1 cellular context compared by ENCODE assay signal in the genomic region with DNA sequence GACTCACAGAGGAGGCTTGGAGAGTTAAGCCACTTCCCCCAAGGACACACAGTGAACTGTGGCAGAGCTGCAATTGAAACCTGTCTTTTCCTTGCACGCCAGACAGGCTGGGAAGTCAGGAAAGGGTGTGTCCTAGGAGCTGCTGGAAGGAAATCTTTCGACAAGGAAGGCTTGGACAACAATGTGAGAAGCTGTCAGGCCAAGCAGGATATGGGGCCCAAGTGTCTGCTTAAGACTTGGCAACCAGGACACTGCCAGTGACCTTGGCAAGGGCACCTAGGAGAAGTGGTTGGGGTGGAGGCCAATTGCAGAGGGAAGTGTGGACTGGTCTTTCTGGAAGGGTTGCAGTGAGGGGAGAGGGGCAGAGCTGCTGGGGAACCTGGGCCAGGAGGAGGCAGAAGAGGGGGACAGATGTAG.
TF ChIP-seq lines count a peak whose summit lies in the region.

No MANE protein-coding gene starts in this region.

TF ChIP-seq in H1, 55 proteins besides CTCF, POLR2A, EP300 and RAD21:
- TF ChIP-seq MAFK (IDR thresholded peaks at IDR 0.05; ENCODE audit: low read depth, low read length) (no peak), HDAC6 (IDR thresholded peaks at IDR 0.05; ENCODE audit: low read depth, low read length) (no peak), CTBP2 (IDR thresholded peaks at IDR 0.05; ENCODE audit: borderline replicate concordance, insufficient read depth, insufficient read length, low read length) (no peak), ASH2L (IDR thresholded peaks at IDR 0.05; ENCODE audit: low read length) (no peak), SAP30 (IDR thresholded peaks at IDR 0.05; ENCODE audit: insufficient read depth, insufficient replicate concordance, low read length) (no peak), NRF1 (IDR thresholded peaks at IDR 0.05; ENCODE audit: low read depth, low read length) (no peak), SIX5 (IDR thresholded peaks at IDR 0.05; ENCODE audit: low read depth, low read length) (no peak), SP4 (IDR thresholded peaks at IDR 0.05; ENCODE audit: low read length) (no peak), SUZ12 (IDR thresholded peaks at IDR 0.05; ENCODE audit: low read length) (no peak), EGR1 (IDR thresholded peaks at IDR 0.05; ENCODE audit: borderline replicate concordance, low read depth, low read length) (no peak), POLR2AphosphoS5 (IDR thresholded peaks at IDR 0.05; ENCODE audit: low read depth, low read length) (no peak), TEAD4 (IDR thresholded peaks at IDR 0.05; ENCODE audit: low read depth, low read length) (no peak), BACH1 (IDR thresholded peaks at IDR 0.05; ENCODE audit: low read length) (no peak), RBBP5 (IDR thresholded peaks at IDR 0.05; ENCODE audit: borderline replicate concordance, low read depth, low read length) (no peak)
- TF ChIP-seq, protein P1, sequence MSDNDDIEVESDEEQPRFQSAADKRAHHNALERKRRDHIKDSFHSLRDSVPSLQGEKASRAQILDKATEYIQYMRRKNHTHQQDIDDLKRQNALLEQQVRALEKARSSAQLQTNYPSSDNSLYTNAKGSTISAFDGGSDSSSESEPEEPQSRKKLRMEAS (IDR thresholded peaks at IDR 0.05): no peak
- TF ChIP-seq, protein P2, sequence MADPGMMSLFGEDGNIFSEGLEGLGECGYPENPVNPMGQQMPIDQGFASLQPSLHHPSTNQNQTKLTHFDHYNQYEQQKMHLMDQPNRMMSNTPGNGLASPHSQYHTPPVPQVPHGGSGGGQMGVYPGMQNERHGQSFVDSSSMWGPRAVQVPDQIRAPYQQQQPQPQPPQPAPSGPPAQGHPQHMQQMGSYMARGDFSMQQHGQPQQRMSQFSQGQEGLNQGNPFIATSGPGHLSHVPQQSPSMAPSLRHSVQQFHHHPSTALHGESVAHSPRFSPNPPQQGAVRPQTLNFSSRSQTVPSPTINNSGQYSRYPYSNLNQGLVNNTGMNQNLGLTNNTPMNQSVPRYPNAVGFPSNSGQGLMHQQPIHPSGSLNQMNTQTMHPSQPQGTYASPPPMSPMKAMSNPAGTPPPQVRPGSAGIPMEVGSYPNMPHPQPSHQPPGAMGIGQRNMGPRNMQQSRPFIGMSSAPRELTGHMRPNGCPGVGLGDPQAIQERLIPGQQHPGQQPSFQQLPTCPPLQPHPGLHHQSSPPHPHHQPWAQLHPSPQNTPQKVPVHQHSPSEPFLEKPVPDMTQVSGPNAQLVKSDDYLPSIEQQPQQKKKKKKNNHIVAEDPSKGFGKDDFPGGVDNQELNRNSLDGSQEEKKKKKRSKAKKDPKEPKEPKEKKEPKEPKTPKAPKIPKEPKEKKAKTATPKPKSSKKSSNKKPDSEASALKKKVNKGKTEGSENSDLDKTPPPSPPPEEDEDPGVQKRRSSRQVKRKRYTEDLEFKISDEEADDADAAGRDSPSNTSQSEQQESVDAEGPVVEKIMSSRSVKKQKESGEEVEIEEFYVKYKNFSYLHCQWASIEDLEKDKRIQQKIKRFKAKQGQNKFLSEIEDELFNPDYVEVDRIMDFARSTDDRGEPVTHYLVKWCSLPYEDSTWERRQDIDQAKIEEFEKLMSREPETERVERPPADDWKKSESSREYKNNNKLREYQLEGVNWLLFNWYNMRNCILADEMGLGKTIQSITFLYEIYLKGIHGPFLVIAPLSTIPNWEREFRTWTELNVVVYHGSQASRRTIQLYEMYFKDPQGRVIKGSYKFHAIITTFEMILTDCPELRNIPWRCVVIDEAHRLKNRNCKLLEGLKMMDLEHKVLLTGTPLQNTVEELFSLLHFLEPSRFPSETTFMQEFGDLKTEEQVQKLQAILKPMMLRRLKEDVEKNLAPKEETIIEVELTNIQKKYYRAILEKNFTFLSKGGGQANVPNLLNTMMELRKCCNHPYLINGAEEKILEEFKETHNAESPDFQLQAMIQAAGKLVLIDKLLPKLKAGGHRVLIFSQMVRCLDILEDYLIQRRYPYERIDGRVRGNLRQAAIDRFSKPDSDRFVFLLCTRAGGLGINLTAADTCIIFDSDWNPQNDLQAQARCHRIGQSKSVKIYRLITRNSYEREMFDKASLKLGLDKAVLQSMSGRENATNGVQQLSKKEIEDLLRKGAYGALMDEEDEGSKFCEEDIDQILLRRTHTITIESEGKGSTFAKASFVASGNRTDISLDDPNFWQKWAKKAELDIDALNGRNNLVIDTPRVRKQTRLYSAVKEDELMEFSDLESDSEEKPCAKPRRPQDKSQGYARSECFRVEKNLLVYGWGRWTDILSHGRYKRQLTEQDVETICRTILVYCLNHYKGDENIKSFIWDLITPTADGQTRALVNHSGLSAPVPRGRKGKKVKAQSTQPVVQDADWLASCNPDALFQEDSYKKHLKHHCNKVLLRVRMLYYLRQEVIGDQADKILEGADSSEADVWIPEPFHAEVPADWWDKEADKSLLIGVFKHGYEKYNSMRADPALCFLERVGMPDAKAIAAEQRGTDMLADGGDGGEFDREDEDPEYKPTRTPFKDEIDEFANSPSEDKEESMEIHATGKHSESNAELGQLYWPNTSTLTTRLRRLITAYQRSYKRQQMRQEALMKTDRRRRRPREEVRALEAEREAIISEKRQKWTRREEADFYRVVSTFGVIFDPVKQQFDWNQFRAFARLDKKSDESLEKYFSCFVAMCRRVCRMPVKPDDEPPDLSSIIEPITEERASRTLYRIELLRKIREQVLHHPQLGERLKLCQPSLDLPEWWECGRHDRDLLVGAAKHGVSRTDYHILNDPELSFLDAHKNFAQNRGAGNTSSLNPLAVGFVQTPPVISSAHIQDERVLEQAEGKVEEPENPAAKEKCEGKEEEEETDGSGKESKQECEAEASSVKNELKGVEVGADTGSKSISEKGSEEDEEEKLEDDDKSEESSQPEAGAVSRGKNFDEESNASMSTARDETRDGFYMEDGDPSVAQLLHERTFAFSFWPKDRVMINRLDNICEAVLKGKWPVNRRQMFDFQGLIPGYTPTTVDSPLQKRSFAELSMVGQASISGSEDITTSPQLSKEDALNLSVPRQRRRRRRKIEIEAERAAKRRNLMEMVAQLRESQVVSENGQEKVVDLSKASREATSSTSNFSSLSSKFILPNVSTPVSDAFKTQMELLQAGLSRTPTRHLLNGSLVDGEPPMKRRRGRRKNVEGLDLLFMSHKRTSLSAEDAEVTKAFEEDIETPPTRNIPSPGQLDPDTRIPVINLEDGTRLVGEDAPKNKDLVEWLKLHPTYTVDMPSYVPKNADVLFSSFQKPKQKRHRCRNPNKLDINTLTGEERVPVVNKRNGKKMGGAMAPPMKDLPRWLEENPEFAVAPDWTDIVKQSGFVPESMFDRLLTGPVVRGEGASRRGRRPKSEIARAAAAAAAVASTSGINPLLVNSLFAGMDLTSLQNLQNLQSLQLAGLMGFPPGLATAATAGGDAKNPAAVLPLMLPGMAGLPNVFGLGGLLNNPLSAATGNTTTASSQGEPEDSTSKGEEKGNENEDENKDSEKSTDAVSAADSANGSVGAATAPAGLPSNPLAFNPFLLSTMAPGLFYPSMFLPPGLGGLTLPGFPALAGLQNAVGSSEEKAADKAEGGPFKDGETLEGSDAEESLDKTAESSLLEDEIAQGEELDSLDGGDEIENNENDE (IDR thresholded peaks at IDR 0.05; ENCODE audit: insufficient replicate concordance, low read length): no peak
TF ChIP-seq in H1: peak in this region for 0.
